8 cellular contexts compared by ENCODE assay signal in genomic region chr14:67934087-67934486, GRCh38.
DNase-seq lines count a peak whose midpoint lies in the region; ATAC-seq, FAIRE-seq and TF ChIP-seq lines count a peak whose summit lies in the region.

No MANE protein-coding gene starts in this region.

- no peaks in the 10 kb centered on the region for H3K9me2 ChIP-seq in Loucy (replicated peaks; ENCODE audit: low read depth, low read length)

- no peak overlapping the region for H3K27ac Mint-ChIP-seq in activated naive CD4-positive, alpha-beta T cell treated with anti-CD3 and anti-CD28 coated beads, Interleukin-2, amount 50 U/mL, for 24 hours

- no peaks in the 10 kb centered on the region for H3K79me1 ChIP-seq in mesendoderm (ENCODE audit: low read length)

- H3K9me3 ChIP-seq in Loucy (ENCODE audit: insufficient read depth, low read depth, low read length), result no peaks in the 10 kb centered on the region

- WGBS in mesendoderm (ENCODE audit: extremely low coverage, insufficient coverage, low lambda C conversion rate), result no CpG with 5 or more reads among the region's 1 CpG

- no peak overlapping the region for H3K56ac ChIP-seq in mesendoderm (ENCODE audit: low read length)

- H4K8ac ChIP-seq in mesendoderm (ENCODE audit: low read depth, low read length), result no peak overlapping the region

- H3K27me3 ChIP-seq in Loucy (ENCODE audit: insufficient read depth, low read length, poor library complexity, severe bottlenecking) (no peaks in the 10 kb centered on the region), mesendoderm (ENCODE audit: insufficient read depth, low read length, poor library complexity) (no peaks in the 10 kb centered on the region)

- H3K4me3 ChIP-seq in Loucy (ENCODE audit: low read length, poor library complexity, severe bottlenecking), result peak overlapping the region; percentile 22
- H3K4me3 ChIP-seq in mesendoderm (ENCODE audit: low read length), result no peak overlapping the region

- TF ChIP-seq CTCF in Loucy (conservative IDR thresholded peaks at IDR 0.05; ENCODE audit: low read length) (peak; percentile 92), RWPE1 (conservative IDR thresholded peaks at IDR 0.05; ENCODE audit: low read depth) (peak; percentile 78)

- no peak overlapping the region for H3K27ac ChIP-seq in RWPE1
- H3K27ac ChIP-seq in mesendoderm (ENCODE audit: low read depth, low read length), result no peak overlapping the region

- H4K20me1 ChIP-seq in Loucy (ENCODE audit: insufficient read depth, low read length, poor library complexity, severe bottlenecking), result no peaks in the 10 kb centered on the region

- peaks cover 5% of the 10 kb centered on the region for H3K4me1 Mint-ChIP-seq in activated naive CD4-positive, alpha-beta T cell treated with anti-CD3 and anti-CD28 coated beads, Interleukin-2, amount 50 U/mL, for 24 hours

- peak; percentile 98 for FAIRE-seq in endometrium (lab: Jason Lieb, UNC)

- no peak overlapping the region for H3K23ac ChIP-seq in mesendoderm (ENCODE audit: low read length)

- H3K4me3 Mint-ChIP-seq in activated naive CD4-positive, alpha-beta T cell treated with anti-CD3 and anti-CD28 coated beads, Interleukin-2, amount 50 U/mL, for 24 hours, result peak overlapping the region; percentile 5

- H2BK5ac ChIP-seq in mesendoderm (ENCODE audit: low read length), result no peak overlapping the region

- no peak overlapping the region for H4K5ac ChIP-seq in mesendoderm (ENCODE audit: low read length)

- DNase-seq in activated naive CD4-positive, alpha-beta T cell treated with anti-CD3 and anti-CD28 coated beads, Interleukin-2, amount 50 U/mL, for 16 hours, result no peak
- peak; percentile 70 for DNase-seq in RWPE1 (ENCODE audit: low spot score)
- peak; percentile 97 for DNase-seq in mesendoderm

- H3K18ac ChIP-seq in mesendoderm (ENCODE audit: low read length), result no peak overlapping the region

- POLR2A ChIA-PET in RWPE1 (lab: Yijun Ruan, JAX; ENCODE audit: low non-redundant PET), result no interaction called here

- peak overlapping the region; percentile 50 for H3K4me2 ChIP-seq in Loucy (ENCODE audit: low read depth, low read length, poor library complexity, severe bottlenecking)
- no peak overlapping the region for H3K4me2 ChIP-seq in mesendoderm (ENCODE audit: low read length)

- peaks cover 13% of the 10 kb centered on the region for H3K36me3 Mint-ChIP-seq in activated naive CD4-positive, alpha-beta T cell treated with anti-CD3 and anti-CD28 coated beads, Interleukin-2, amount 50 U/mL, for 24 hours

- no peaks in the 10 kb centered on the region for H3K27me3 Mint-ChIP-seq in activated naive CD4-positive, alpha-beta T cell treated with anti-CD3 and anti-CD28 coated beads, Interleukin-2, amount 50 U/mL, for 24 hours

- H3F3A ChIP-seq in Loucy (ENCODE audit: low read depth), result no peaks in the 10 kb centered on the region

- no peak overlapping the region for H2AK5ac ChIP-seq in mesendoderm (ENCODE audit: low read length)

- ATAC-seq in GM19395 (IDR thresholded peaks at IDR 0.05; ENCODE audit: unreplicated experiment) (no peak), HG02798 (IDR thresholded peaks at IDR 0.05; ENCODE audit: poor library complexity, unreplicated experiment) (no peak)

- H2BK120ac ChIP-seq in mesendoderm (ENCODE audit: low read depth, low read length), result no peak overlapping the region

- H2BK15ac ChIP-seq in mesendoderm (replicated peaks; ENCODE audit: low read depth), result no peak overlapping the region

- H2AFZ ChIP-seq in Loucy (ENCODE audit: low read length), result no peak overlapping the region

- CTCF ChIA-PET in RWPE1 (lab: Yijun Ruan, JAX), result interaction anchor here (0.5 to 2.5 kb wide), 21 partner anchors 10 to 910 kb away, joined by 3 to 16 read pairs (median 3); no protein-coding TSS in a partner anchor

- H3K4ac ChIP-seq in mesendoderm (ENCODE audit: low read depth, low read length), result no peak overlapping the region

- H3K36me3 ChIP-seq in Loucy (ENCODE audit: insufficient read depth, low read length) (no peaks in the 10 kb centered on the region), mesendoderm (ENCODE audit: control insufficient read depth, insufficient read depth, low read length) (no peaks in the 10 kb centered on the region)

- H3K4me1 ChIP-seq in Loucy (ENCODE audit: insufficient read depth, low read length, poor library complexity, severe bottlenecking), result peaks cover 23% of the 10 kb centered on the region
- peaks cover 13% of the 10 kb centered on the region for H3K4me1 ChIP-seq in mesendoderm (ENCODE audit: control insufficient read depth, low read depth, low read length)

- no peaks in the 10 kb centered on the region for H3K79me2 ChIP-seq in Loucy (ENCODE audit: insufficient read depth, low read length)
- no peaks in the 10 kb centered on the region for H3K79me2 ChIP-seq in mesendoderm (ENCODE audit: control insufficient read depth, insufficient read depth, low read length)

- peaks cover 14% of the 10 kb centered on the region for H3K9me3 Mint-ChIP-seq in activated naive CD4-positive, alpha-beta T cell treated with anti-CD3 and anti-CD28 coated beads, Interleukin-2, amount 50 U/mL, for 24 hours

- H3K9ac ChIP-seq in Loucy (ENCODE audit: low read depth, low read length, poor library complexity, severe bottlenecking), result peak overlapping the region; percentile 45
- no peak overlapping the region for H3K9ac ChIP-seq in mesendoderm (ENCODE audit: low read length)
